Comparison of ENCODE assay signal across 8 cellular contexts in genomic region chr4:184648220-184649025, GRCh38. TPM values are rescaled to one million over a fixed set of nuclear protein-coding genes. Genes with fewer than 3 reads are reported as not detected.
DNase-seq lines count a peak whose midpoint lies in the region; ATAC-seq and TF ChIP-seq lines count a peak whose summit lies in the region.

No MANE protein-coding gene starts in this region.

- CTCF ChIA-PET in activated CD8-positive, alpha-beta T cell treated with anti-CD3 and anti-CD28 coated beads, Interleukin-2, amount 10 ng/mL, durations not matched to agents 7 days and 5 days (lab: Charles Lee) = interaction anchor here (0.6 to 4.3 kb wide), 9 partner anchors 17 to 384 kb away, joined by 3 to 27 read pairs (median 5); partner anchors contain the start of gene CENPU

- H3K9me3 Mint-ChIP-seq in GM23338 = no peaks in the 10 kb centered on the region; the same call in 2 of the 3 replicates
- H3K9me3 Mint-ChIP-seq in activated CD8-positive, alpha-beta T cell treated with anti-CD3 and anti-CD28 coated beads, Interleukin-2, amount 10 ng/mL, durations not matched to agents 7 days and 5 days (ENCODE audit: insufficient read depth) = no peaks in the 10 kb centered on the region

- no peaks in the 10 kb centered on the region for H3K9me2 ChIP-seq in GM23338 (ENCODE audit: insufficient read depth)
- no peaks in the 10 kb centered on the region for H3K9me2 ChIP-seq in MM.1S (replicated peaks; ENCODE audit: insufficient read depth, low read length)

- TF ChIP-seq CTCF in GM06990 (IDR thresholded peaks at IDR 0.05; ENCODE audit: insufficient read depth, low read length, poor library complexity, severe bottlenecking) = no peak
- TF ChIP-seq CTCF in GM23338 (conservative IDR thresholded peaks at IDR 0.05; ENCODE audit: low read depth in 2 of 2) = no peak
- no peak for TF ChIP-seq CTCF in MM.1S (IDR thresholded peaks at IDR 0.05; ENCODE audit: low read length)

- peak overlapping the region; percentile 82 for H3K27ac Mint-ChIP-seq in GM23338
- peak overlapping the region; percentile 88 for H3K27ac Mint-ChIP-seq in activated CD8-positive, alpha-beta T cell treated with anti-CD3 and anti-CD28 coated beads, Interleukin-2, amount 10 ng/mL, durations not matched to agents 7 days and 5 days

- H3F3A ChIP-seq in GM23338 (replicated peaks; ENCODE audit: low read depth) = no peaks in the 10 kb centered on the region
- H3F3A ChIP-seq in MM.1S (ENCODE audit: insufficient read depth, low read length) = peaks cover 34% of the 10 kb centered on the region

- peak overlapping the region; percentile 84 for H3K4me3 Mint-ChIP-seq in GM23338
- H3K4me3 Mint-ChIP-seq in activated CD8-positive, alpha-beta T cell treated with anti-CD3 and anti-CD28 coated beads, Interleukin-2, amount 10 ng/mL, durations not matched to agents 7 days and 5 days = peak overlapping the region; percentile 89

- H3K9me3 ChIP-seq in MM.1S (replicated peaks; ENCODE audit: insufficient read depth, low read length) = no peaks in the 10 kb centered on the region

- H3K4me2 ChIP-seq in GM23338 = peak overlapping the region; percentile 94
- H3K4me2 ChIP-seq in MM.1S (ENCODE audit: low read depth, low read length) = peak overlapping the region; percentile 82

- H2AFZ ChIP-seq in GM23338 = no peak overlapping the region
- H2AFZ ChIP-seq in MM.1S (ENCODE audit: low read length) = no peak overlapping the region

- no peaks in the 10 kb centered on the region for H3K27me3 ChIP-seq in GM06990 (replicated peaks; ENCODE audit: control insufficient read depth, insufficient read depth, low read length)
- H3K27me3 ChIP-seq in GM23338 (ENCODE audit: insufficient read depth) = no peaks in the 10 kb centered on the region
- H3K27me3 ChIP-seq in MM.1S (replicated peaks; ENCODE audit: insufficient read depth, low read length) = no peaks in the 10 kb centered on the region

- peaks cover 8% of the 10 kb centered on the region for H3K27me3 Mint-ChIP-seq in GM23338 (ENCODE audit: insufficient read depth, low read depth, poor library complexity)
- no peaks in the 10 kb centered on the region for H3K27me3 Mint-ChIP-seq in activated CD8-positive, alpha-beta T cell treated with anti-CD3 and anti-CD28 coated beads, Interleukin-2, amount 10 ng/mL, durations not matched to agents 7 days and 5 days (ENCODE audit: low read depth)

- peak overlapping the region; percentile 90 for H3K9ac ChIP-seq in MM.1S (ENCODE audit: low read length)

- peaks cover 56% of the 10 kb centered on the region for H3K79me2 ChIP-seq in GM23338 (replicated peaks; ENCODE audit: insufficient read depth)
- peaks cover 71% of the 10 kb centered on the region for H3K79me2 ChIP-seq in MM.1S (ENCODE audit: low read length)

- peak; percentile 18 for ATAC-seq in GM23338
- peak; percentile 28 for ATAC-seq in activated CD8-positive, alpha-beta T cell treated with anti-CD3 and anti-CD28 coated beads, Interleukin-2, amount 10 ng/mL, durations not matched to agents 7 days and 5 days

- H4K20me1 ChIP-seq in GM23338 (replicated peaks; ENCODE audit: insufficient read depth) (peaks cover 28% of the 10 kb centered on the region), MM.1S (ENCODE audit: insufficient read depth, low read length) (no peaks in the 10 kb centered on the region)

- H3K4me3 ChIP-seq in GM06990 (replicated peaks; ENCODE audit: low read depth, low read length) = peak overlapping the region; percentile 92
- H3K4me3 ChIP-seq in GM23338 = peak overlapping the region; percentile 82
- H3K4me3 ChIP-seq in MM.1S (ENCODE audit: low read length) = peak overlapping the region; percentile 90

- peaks cover 59% of the 10 kb centered on the region for H3K4me1 Mint-ChIP-seq in GM23338
- peaks cover 55% of the 10 kb centered on the region for H3K4me1 Mint-ChIP-seq in activated CD8-positive, alpha-beta T cell treated with anti-CD3 and anti-CD28 coated beads, Interleukin-2, amount 10 ng/mL, durations not matched to agents 7 days and 5 days (ENCODE audit: low read depth)

- H3K4me1 ChIP-seq in GM23338 (ENCODE audit: insufficient read depth) (peaks cover 68% of the 10 kb centered on the region), MM.1S (ENCODE audit: low read length) (peaks cover 29% of the 10 kb centered on the region)

- peaks cover 28% of the 10 kb centered on the region for H3K36me3 Mint-ChIP-seq in GM23338 (ENCODE audit: low read depth)
- H3K36me3 Mint-ChIP-seq in activated CD8-positive, alpha-beta T cell treated with anti-CD3 and anti-CD28 coated beads, Interleukin-2, amount 10 ng/mL, durations not matched to agents 7 days and 5 days (ENCODE audit: low read depth) = peaks cover 46% of the 10 kb centered on the region

- peak overlapping the region; percentile 84 for H3K27ac ChIP-seq in GM23338 (ENCODE audit: low read depth)
- H3K27ac ChIP-seq in MM.1S (ENCODE audit: low read length) = peak overlapping the region; percentile 74

- POLR2A ChIA-PET in activated CD8-positive, alpha-beta T cell treated with anti-CD3 and anti-CD28 coated beads, Interleukin-2, amount 10 ng/mL, durations not matched to agents 7 days and 5 days (lab: Charles Lee) = interaction anchor here (0.6 to 4.0 kb wide), 19 partner anchors 9 to 384 kb away, joined by 3 to 29 read pairs (median 4); partner anchors contain the start of genes CENPU and IRF2

- peaks cover 2% of the 10 kb centered on the region; the same call in 1 of the 2 replicates for H3K36me3 ChIP-seq in GM06990 (ENCODE audit: control insufficient read depth, insufficient read depth, low read length)
- no peaks in the 10 kb centered on the region for H3K36me3 ChIP-seq in GM23338 (ENCODE audit: insufficient read depth)
- peaks cover 10% of the 10 kb centered on the region; the same call in 1 of the 2 replicates for H3K36me3 ChIP-seq in MM.1S (replicated peaks; ENCODE audit: insufficient read depth, low read length)

- peak; percentile 65 for DNase-seq in GM06990 (ENCODE audit: extremely low read depth, insufficient read length)
- peak; percentile 54 for DNase-seq in GM23338 (ENCODE audit: low spot score)
- peak; percentile 64 for DNase-seq in MM.1S
- DNase-seq in activated CD8-positive, alpha-beta T cell treated with anti-CD3 and anti-CD28 coated beads, Interleukin-2, amount 10 ng/mL, durations not matched to agents 7 days and 5 days = peak; percentile 63
- peak; percentile 20 for DNase-seq in effector CD8-positive, alpha-beta T cell (lab: John Stamatoyannopoulos, UW)
- DNase-seq in medulla oblongata (ENCODE audit: extremely low spot score) = peak; percentile 40
- peak; percentile 13 for DNase-seq in stimulated activated CD8-positive, alpha-beta memory T cell treated with anti-CD3 and anti-CD28 coated beads, Interleukin-12 subunit alpha, Interleukin-12 subunit beta, amount 100 ng/mL, for 4 hours (ENCODE audit: low read depth)
- DNase-seq in KG1 (lab: John Stamatoyannopoulos, UW) = no peak

TF ChIP-seq in GM23338, 12 proteins besides CTCF, POLR2A, EP300 and RAD21 (continues in another document):
- TF ChIP-seq NANOG (IDR thresholded peaks at IDR 0.05; ENCODE audit: borderline replicate concordance) (no peak), ZNF331 (CRISPR knock-in tag; IDR thresholded peaks at IDR 0.05; ENCODE audit: low read depth) (no peak), REST (IDR thresholded peaks at IDR 0.05; ENCODE audit: unreplicated experiment) (no peak), ZNF114 (CRISPR knock-in tag; IDR thresholded peaks at IDR 0.05) (no peak)

RNA-seq across cellular contexts. Expression of gene CASP3, which starts 0.8 kb away (rescaled TPM):
- total RNA-seq in GM23338 (2014; rRNA removed; shearing (Covaris generic)) = 84.4 and 115 TPM in 2 replicates
- 47.3 and 50.5 TPM in 2 replicates for polyA plus RNA-seq in GM23338 (2016; fragmentation: Nextera tagmentation; extraction: Ambion mirVana)
- 10 to 100 TPM; 71.7 to 78.0 TPM for total RNA-seq in activated CD8-positive, alpha-beta T cell treated with anti-CD3 and anti-CD28 coated beads, Interleukin-2, amount 10 ng/mL, durations not matched to agents 7 days and 5 days

RNA-seq across cellular contexts. Expression of gene PRIMPOL, which starts 1.1 kb away (rescaled TPM):
- total RNA-seq in GM23338 (2014; rRNA removed; shearing (Covaris generic)) = 3.5 and 10.1 TPM in 2 replicates
- polyA plus RNA-seq in GM23338 (2016; fragmentation: Nextera tagmentation; extraction: Ambion mirVana) = 8.5 and 9.6 TPM in 2 replicates
- total RNA-seq in activated CD8-positive, alpha-beta T cell treated with anti-CD3 and anti-CD28 coated beads, Interleukin-2, amount 10 ng/mL, durations not matched to agents 7 days and 5 days = 10 to 100 TPM; 24.9 to 26.9 TPM
